8 cellular contexts compared by ENCODE assay signal in genomic region chr19:35612559-35613321, GRCh38. TPM values are rescaled to one million over a fixed set of nuclear protein-coding genes. Genes with fewer than 3 reads are reported as not detected.
DNase-seq lines count a peak whose midpoint lies in the region; ATAC-seq and TF ChIP-seq lines count a peak whose summit lies in the region.

A gene with protein sequence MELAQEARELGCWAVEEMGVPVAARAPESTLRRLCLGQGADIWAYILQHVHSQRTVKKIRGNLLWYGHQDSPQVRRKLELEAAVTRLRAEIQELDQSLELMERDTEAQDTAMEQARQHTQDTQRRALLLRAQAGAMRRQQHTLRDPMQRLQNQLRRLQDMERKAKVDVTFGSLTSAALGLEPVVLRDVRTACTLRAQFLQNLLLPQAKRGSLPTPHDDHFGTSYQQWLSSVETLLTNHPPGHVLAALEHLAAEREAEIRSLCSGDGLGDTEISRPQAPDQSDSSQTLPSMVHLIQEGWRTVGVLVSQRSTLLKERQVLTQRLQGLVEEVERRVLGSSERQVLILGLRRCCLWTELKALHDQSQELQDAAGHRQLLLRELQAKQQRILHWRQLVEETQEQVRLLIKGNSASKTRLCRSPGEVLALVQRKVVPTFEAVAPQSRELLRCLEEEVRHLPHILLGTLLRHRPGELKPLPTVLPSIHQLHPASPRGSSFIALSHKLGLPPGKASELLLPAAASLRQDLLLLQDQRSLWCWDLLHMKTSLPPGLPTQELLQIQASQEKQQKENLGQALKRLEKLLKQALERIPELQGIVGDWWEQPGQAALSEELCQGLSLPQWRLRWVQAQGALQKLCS (plus strand): TSS chr19:35612735. CDS start chr19:35612795, 60 bp downstream.

- TF ChIP-seq CTCF in brain microvascular endothelial cell (IDR thresholded peaks at IDR 0.05; ENCODE audit: low read depth, low read length, missing control alignments) (no peak), gastrocnemius medialis (IDR thresholded peaks at IDR 0.05 in 4 of 5, conservative IDR thresholded peaks at IDR 0.05 in 1 of 5) (peak in 2 of 5 experiments; percentile 16 to 43)

- DNase-seq in A172 (ENCODE audit: low spot score) = peak; percentile 86
- DNase-seq in NCI-H2171 (lab: John Stamatoyannopoulos, UW) = peak; percentile 89
- peak; percentile 94 for DNase-seq in UCSD-AML1 (lab: John Stamatoyannopoulos, UW; ENCODE audit: unreplicated experiment)
- peak; percentile 87 for DNase-seq in brain microvascular endothelial cell
- DNase-seq in iPS DF 4.7 (ENCODE audit: extremely low read depth, low spot score) = peak; percentile 60
- peak; percentile 82 to 92 for DNase-seq in gastrocnemius medialis

- H3K4me1 ChIP-seq in gastrocnemius medialis = peaks cover 5 to 15% of the 10 kb centered on the region in 2 donors

- H3K36me3 ChIP-seq in brain microvascular endothelial cell (replicated peaks) = no peaks in the 10 kb centered on the region
- no peaks in the 10 kb centered on the region for H3K36me3 ChIP-seq in gastrocnemius medialis

- H3K27ac ChIP-seq in brain microvascular endothelial cell (peak within 1 kb of the TSS; percentile 33), gastrocnemius medialis (peak within 1 kb of the TSS; percentile 67 to 75 (median 72))

- in situ Hi-C loops in brain microvascular endothelial cell (cut with HindIII; ENCODE audit: low pct_ligation_motif_present, low sequenced_read_pairs) (no loop called here), gastrocnemius medialis (cut with MboI; ENCODE audit: low sequenced_read_pairs in 4 of 4) (no loop called here)

- no peaks in the 10 kb centered on the region for H3K9me3 ChIP-seq in gastrocnemius medialis

- no peak for TF ChIP-seq POLR2A in gastrocnemius medialis (IDR thresholded peaks at IDR 0.05)

- H3K27me3 ChIP-seq in brain microvascular endothelial cell (replicated peaks) (no peaks in the 10 kb centered on the region), gastrocnemius medialis (no peaks in the 10 kb centered on the region)

- intact Hi-C loops in gastrocnemius medialis (cut with DNase I; ENCODE audit: low total_unique reads) = loop anchor here (1.0 kb wide), 4 partner anchors 16 to 104 kb away; partner anchors contain the start of genes COX6B1 and TMEM147

- peak; percentile 59 for ATAC-seq in GM18858 (IDR thresholded peaks at IDR 0.05; ENCODE audit: unreplicated experiment)
- ATAC-seq in HG03095 (IDR thresholded peaks at IDR 0.05; ENCODE audit: unreplicated experiment) = peak; percentile 62
- ATAC-seq in gastrocnemius medialis = peak; percentile 97 to 99

- peak within 1 kb of the TSS; percentile 89 for H3K4me3 ChIP-seq in brain microvascular endothelial cell (ENCODE audit: low read depth, low read length)
- H3K4me3 ChIP-seq in gastrocnemius medialis = peak within 1 kb of the TSS; percentile 78 to 90 (median 86)

RNA-seq across cellular contexts. Expression of the gene that starts here (rescaled TPM):
- total RNA-seq in A172 (2014; rRNA removed; shearing (Covaris generic)) = 17.6 and 18.9 TPM in 2 replicates
- total RNA-seq in gastrocnemius medialis = 1 to 10 TPM; 2.5 to 4.8 (median 3.4) TPM

Comparison
In these comparisons a context has a peak if more than half of its experiments do, and no peak if none do; other contexts are left out.
1. Peak in every context shown above with its lines: DNase-seq, ATAC-seq, H3K4me3 ChIP-seq and H3K27ac ChIP-seq.